Comparison of ENCODE assay signal across 8 cellular contexts in the genomic region with DNA sequence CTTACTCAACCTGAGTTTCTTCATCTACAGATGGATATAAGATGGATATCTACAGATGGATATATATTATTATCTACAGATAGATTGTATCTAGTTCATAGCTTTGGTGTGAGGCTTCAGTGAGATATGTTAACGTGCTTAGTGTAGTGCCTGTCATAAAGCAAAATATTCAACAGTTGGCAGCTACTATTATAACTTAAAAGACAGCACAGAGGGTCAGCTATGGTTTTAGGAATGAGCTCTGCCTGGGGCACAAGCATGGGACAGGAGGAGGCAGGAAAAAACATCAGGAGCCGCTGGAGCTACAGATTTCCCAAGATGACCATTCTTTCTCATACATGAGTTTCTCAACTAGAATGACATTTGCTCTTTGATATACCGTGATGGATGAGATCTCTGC. TPM values are rescaled to one million over a fixed set of nuclear protein-coding genes. Genes with fewer than 3 reads are reported as not detected.
DNase-seq lines count a peak whose midpoint lies in the region; ATAC-seq and TF ChIP-seq lines count a peak whose summit lies in the region.
"Had no signal": no experiment of that assay in that cellular context is flagged by ENCODE, and none has a peak within 500 bp of the region (broad histone marks: within the 10 kb centered on the region; RNA-seq: fewer than 3 reads in every experiment).

No MANE protein-coding gene starts in this region.

- no peak for TF ChIP-seq EP300 in gastroesophageal sphincter (IDR thresholded peaks at IDR 0.05)

- H3K9me3 ChIP-seq in gastroesophageal sphincter (no peaks in the 10 kb centered on the region), thymus (ENCODE audit: control insufficient read depth) (no peaks in the 10 kb centered on the region)
- H3K9me3 ChIP-seq: BE2C had no signal

- peaks cover 8% of the 10 kb centered on the region for H3K36me3 Mint-ChIP-seq in activated naive CD4-positive, alpha-beta T cell treated with anti-CD3 and anti-CD28 coated beads, Interleukin-2, amount 10 ng/mL, durations not matched to agents 7 days and 5 days

- peak overlapping the region in 1 of 2 donors; percentile 95 for H3K4me3 ChIP-seq in gastroesophageal sphincter
- H3K4me3 ChIP-seq in thymus (ENCODE audit: low read length): peak overlapping the region; percentile 79

- DNase-seq in activated naive CD4-positive, alpha-beta T cell treated with anti-CD3 and anti-CD28 coated beads, Interleukin-2, amount 10 ng/mL, durations not matched to agents 7 days and 5 days: no peak
- DNase-seq in activated naive CD4-positive, alpha-beta T cell (lab: John Stamatoyannopoulos, UW): no peak
- no peak for DNase-seq in NCI-H524 treated with DMSO at 0.1 percent for 48 hours (lab: John Stamatoyannopoulos, UW)

- ATAC-seq in gastroesophageal sphincter: no peak
- ATAC-seq in HG03439 (IDR thresholded peaks at IDR 0.05; ENCODE audit: unreplicated experiment): no peak

- peak overlapping the region; percentile 95 for H3K27ac Mint-ChIP-seq in activated naive CD4-positive, alpha-beta T cell treated with anti-CD3 and anti-CD28 coated beads, Interleukin-2, amount 10 ng/mL, durations not matched to agents 7 days and 5 days

- TF ChIP-seq CTCF in gastroesophageal sphincter (IDR thresholded peaks at IDR 0.05): no peak

- peaks cover 37% of the 10 kb centered on the region for H3K4me1 Mint-ChIP-seq in activated naive CD4-positive, alpha-beta T cell treated with anti-CD3 and anti-CD28 coated beads, Interleukin-2, amount 10 ng/mL, durations not matched to agents 7 days and 5 days

- no peaks in the 10 kb centered on the region for H3K9me3 Mint-ChIP-seq in activated naive CD4-positive, alpha-beta T cell treated with anti-CD3 and anti-CD28 coated beads, Interleukin-2, amount 10 ng/mL, durations not matched to agents 7 days and 5 days

- peak overlapping the region in 3 of 4 donors; percentile 95 to 97 (median 96) for H3K27ac ChIP-seq in gastroesophageal sphincter
- H3K27ac ChIP-seq in thymus (ENCODE audit: low read depth): peak overlapping the region; percentile 71
- H3K27ac ChIP-seq: brain microvascular endothelial cell had no signal

- WGBS in gastroesophageal sphincter (ENCODE audit: low coverage in 1 of 2), 2 donors: 71 to 87% methylated on average over 2 to 3 of the region's 3 CpGs
- 39% methylated on average over 3 of the region's 3 CpGs for WGBS in thymus

- no peak for TF ChIP-seq POLR2A in gastroesophageal sphincter (IDR thresholded peaks at IDR 0.05)

- H3K4me3 Mint-ChIP-seq in activated naive CD4-positive, alpha-beta T cell treated with anti-CD3 and anti-CD28 coated beads, Interleukin-2, amount 10 ng/mL, durations not matched to agents 7 days and 5 days: peak overlapping the region; percentile 84

- peaks cover 7% of the 10 kb centered on the region for H3K27me3 Mint-ChIP-seq in activated naive CD4-positive, alpha-beta T cell treated with anti-CD3 and anti-CD28 coated beads, Interleukin-2, amount 10 ng/mL, durations not matched to agents 7 days and 5 days

- H3K27me3 ChIP-seq in gastroesophageal sphincter (no peaks in the 10 kb centered on the region), thymus (ENCODE audit: control insufficient read depth, insufficient read depth) (no peaks in the 10 kb centered on the region)

- CTCF ChIA-PET in activated naive CD4-positive, alpha-beta T cell treated with anti-CD3 and anti-CD28 coated beads, Interleukin-2, amount 10 ng/mL, durations not matched to agents 7 days and 5 days (lab: Charles Lee): interaction anchor here (0.6 to 1.8 kb wide), 15 partner anchors 8 to 344 kb away, joined by 3 to 10 read pairs (median 3); no protein-coding TSS in a partner anchor

- H3K36me3 ChIP-seq in gastroesophageal sphincter (peaks cover 0 to 21% of the 10 kb centered on the region in 2 donors), thymus (ENCODE audit: control insufficient read depth, insufficient read depth) (peaks cover 3% of the 10 kb centered on the region)
- H3K36me3 ChIP-seq: BE2C had no signal

- H3K4me1 ChIP-seq in gastroesophageal sphincter (peaks cover 0 to 36% (median 7%) of the 10 kb centered on the region in 3 donors), thymus (ENCODE audit: control insufficient read depth, insufficient read depth, low read length) (peaks cover 19% of the 10 kb centered on the region)

RNA-seq across cellular contexts. Expression of gene CYB5R1, which starts 1.3 kb away (rescaled TPM):
- total RNA-seq in gastroesophageal sphincter: 10 to 100 TPM; 37.3 to 51.0 (median 41.2) TPM
- 45.8 TPM for polyA plus RNA-seq in thymus

RNA-seq across cellular contexts. Expression of gene ADIPOR1, which starts 10.2 kb away (rescaled TPM):
- total RNA-seq in gastroesophageal sphincter: 10 to 100 TPM; 62.2 to 91.6 (median 68.7) TPM
- 58.1 TPM for polyA plus RNA-seq in thymus

RNA-seq across cellular contexts. Expression of gene TMEM183A, which starts 38.8 kb away (rescaled TPM):
- total RNA-seq in gastroesophageal sphincter: 100 to 1,000 TPM in 1 of 4 donors, 10 to 100 TPM in 3; 79.3 to 119 (median 90.0) TPM
- polyA plus RNA-seq in thymus: 50.6 TPM

RNA-seq across cellular contexts. Expression of gene KLHL12, which starts 41.3 kb away (rescaled TPM):
- 10 to 100 TPM; 14.1 to 23.0 (median 21.5) TPM for total RNA-seq in gastroesophageal sphincter
- 20.6 TPM for polyA plus RNA-seq in thymus

RNA-seq across cellular contexts. Expression of gene PPFIA4, which starts 57.9 kb away (rescaled TPM):
- total RNA-seq in gastroesophageal sphincter: 10 to 100 TPM in 1 of 4 donors, 1 to 10 TPM in 2, under 1 TPM in 1; 0.81 to 10.5 (median 1.7) TPM
- polyA plus RNA-seq in thymus: 0.82 TPM
